1 cellular context compared by ENCODE assay signal in genomic region chr18:24726727-24727539, GRCh38.
TF ChIP-seq lines count a peak whose summit lies in the region.

No MANE protein-coding gene starts in this region.

TF ChIP-seq in HCT116, 20 proteins besides CTCF, POLR2A, EP300 and RAD21 (continued from another document):
- TF ChIP-seq REST (IDR thresholded peaks at IDR 0.05; ENCODE audit: low read depth) (no peak), EZH2phosphoT487 (IDR thresholded peaks at IDR 0.05; ENCODE audit: borderline replicate concordance) (no peak), CBX3 (IDR thresholded peaks at IDR 0.05; ENCODE audit: low read depth) (no peak), ELF1 (IDR thresholded peaks at IDR 0.05; ENCODE audit: borderline replicate concordance, low read depth) (no peak), EZH2 (IDR thresholded peaks at IDR 0.05) (no peak), ZFX (IDR thresholded peaks at IDR 0.05) (no peak), ZBTB33 (IDR thresholded peaks at IDR 0.05; ENCODE audit: extremely low read depth, insufficient replicate concordance, low read length) (no peak), POLR2AphosphoS5 (IDR thresholded peaks at IDR 0.05; ENCODE audit: low read depth, low read length) (no peak)
